Comparison of ENCODE assay signal across 8 cellular contexts in genomic region chr1:27366411-27367159, GRCh38. TPM values are rescaled to one million over a fixed set of nuclear protein-coding genes. Genes with fewer than 3 reads are reported as not detected.
DNase-seq lines count a peak whose midpoint lies in the region; FAIRE-seq and TF ChIP-seq lines count a peak whose summit lies in the region.

MAP3K6 (minus strand) TSS chr1:27366961; CDS start chr1:27366597, 364 bp downstream.

- peak; percentile 81 for DNase-seq in 8988T
- DNase-seq in GM12865 (ENCODE audit: low read depth): peak; percentile 55
- no peak for DNase-seq in OCI-LY7 (ENCODE audit: low spot score)
- peak; percentile 49 for DNase-seq in activated naive CD8-positive, alpha-beta T cell treated with anti-CD3 and anti-CD28 coated beads for 36 hours
- DNase-seq in globus pallidus (ENCODE audit: low spot score): peak; percentile 42
- peak; percentile 48 for DNase-seq in neural crest cell (ENCODE audit: low read depth, low spot score)
- peak; percentile 89 for DNase-seq in urothelium cell line (ENCODE audit: low spot score)

- H3K4me2 ChIP-seq in OCI-LY7 (ENCODE audit: low read length): peak within 1 kb of the TSS; percentile 87

- no peaks in the 10 kb centered on the region for H3K9me3 ChIP-seq in HUES48 (ENCODE audit: control insufficient read depth, insufficient read depth, low read length)
- H3K9me3 ChIP-seq in OCI-LY7 (ENCODE audit: low read length): no peaks in the 10 kb centered on the region

- H3K36me3 ChIP-seq in HUES48 (ENCODE audit: control insufficient read depth, insufficient read depth, low read length): no peaks in the 10 kb centered on the region
- H3K36me3 ChIP-seq in OCI-LY7 (ENCODE audit: insufficient read depth, low read length): no peaks in the 10 kb centered on the region

- intact Hi-C loops in OCI-LY7 (cut with micrococcal nuclease; ENCODE audit: unreplicated experiment): no loop called here

- TF ChIP-seq CTCF in GM12865 (IDR thresholded peaks at IDR 0.05; ENCODE audit: insufficient read depth, low read depth, low read length, missing control alignments) (peak; percentile 44), OCI-LY7 (conservative IDR thresholded peaks at IDR 0.05; ENCODE audit: low read length) (peak; percentile 52; the same call in 1 of the 2 replicates), neural crest cell (conservative IDR thresholded peaks at IDR 0.05) (peak; percentile 59)

- H3K4me3 ChIP-seq in GM12865 (ENCODE audit: low read depth, low read length) (peak within 1 kb of the TSS; percentile 72), HUES48 (ENCODE audit: low read depth, low read length) (peak within 1 kb of the TSS; percentile 69), OCI-LY7 (ENCODE audit: low read depth, low read length, poor library complexity, severe bottlenecking) (peak within 1 kb of the TSS; percentile 62)

- FAIRE-seq in urothelium cell line (lab: Jason Lieb, UNC): no peak

- peaks cover 8% of the 10 kb centered on the region for H3K27me3 ChIP-seq in HUES48 (ENCODE audit: control insufficient read depth, insufficient read depth, low read length)

- no peak within 1 kb of the TSS; the same call in 1 of the 2 replicates for H3K9ac ChIP-seq in HUES48 (ENCODE audit: low read depth, low read length)

- peaks cover 27% of the 10 kb centered on the region for H3K4me1 Mint-ChIP-seq in activated naive CD8-positive, alpha-beta T cell treated with anti-CD3 and anti-CD28 coated beads for 36 hours
- H3K4me1 Mint-ChIP-seq in neural crest cell: peaks cover 44% of the 10 kb centered on the region

- H3K27ac Mint-ChIP-seq in activated naive CD8-positive, alpha-beta T cell treated with anti-CD3 and anti-CD28 coated beads for 36 hours: peak within 1 kb of the TSS; percentile 69
- H3K27ac Mint-ChIP-seq in neural crest cell (ENCODE audit: unreplicated experiment): peak within 1 kb of the TSS; percentile 87

- POLR2A ChIA-PET in OCI-LY7 (lab: Charles Lee): no interaction called here

- peak within 1 kb of the TSS; percentile 84 for H3K4me3 Mint-ChIP-seq in activated naive CD8-positive, alpha-beta T cell treated with anti-CD3 and anti-CD28 coated beads for 36 hours
- peak within 1 kb of the TSS; percentile 94 for H3K4me3 Mint-ChIP-seq in neural crest cell

- H3K27ac ChIP-seq in HUES48 (ENCODE audit: low read depth, low read length): peak within 1 kb of the TSS; percentile 79
- H3K27ac ChIP-seq in OCI-LY7 (ENCODE audit: low read depth, low read length, poor library complexity, severe bottlenecking): no peak within 1 kb of the TSS

- no peaks in the 10 kb centered on the region for H3K9me2 ChIP-seq in OCI-LY7 (ENCODE audit: insufficient read depth, low read length)

- BruUV-seq in OCI-LY7 (replicated peaks; lab: Mats Ljungman, UMichigan): no TSS peak

- H4K20me1 ChIP-seq in OCI-LY7 (ENCODE audit: insufficient read depth, low read length): no peaks in the 10 kb centered on the region

- peaks cover 19% of the 10 kb centered on the region for H3K4me1 ChIP-seq in HUES48 (ENCODE audit: control insufficient read depth, insufficient read depth, low read length)
- H3K4me1 ChIP-seq in OCI-LY7 (ENCODE audit: insufficient read depth, low read length, poor library complexity, severe bottlenecking): peaks cover 22% of the 10 kb centered on the region

- H3K9me3 Mint-ChIP-seq in activated naive CD8-positive, alpha-beta T cell treated with anti-CD3 and anti-CD28 coated beads for 36 hours: no peaks in the 10 kb centered on the region
- H3K9me3 Mint-ChIP-seq in neural crest cell: no peaks in the 10 kb centered on the region

- no peaks in the 10 kb centered on the region for H3K79me2 ChIP-seq in OCI-LY7 (ENCODE audit: insufficient read depth, low read depth, low read length)

- H2AFZ ChIP-seq in OCI-LY7 (ENCODE audit: low read length): peak within 1 kb of the TSS; percentile 89

- no peaks in the 10 kb centered on the region for H3K36me3 Mint-ChIP-seq in activated naive CD8-positive, alpha-beta T cell treated with anti-CD3 and anti-CD28 coated beads for 36 hours
- no peaks in the 10 kb centered on the region for H3K36me3 Mint-ChIP-seq in neural crest cell (ENCODE audit: low read depth)

- no peaks in the 10 kb centered on the region for H3K27me3 Mint-ChIP-seq in activated naive CD8-positive, alpha-beta T cell treated with anti-CD3 and anti-CD28 coated beads for 36 hours
- H3K27me3 Mint-ChIP-seq in neural crest cell (ENCODE audit: low read depth): no peaks in the 10 kb centered on the region

- CTCF ChIA-PET in OCI-LY7 (lab: Charles Lee; ENCODE audit: unreplicated experiment): interaction anchor here (0.7 kb wide), 1 partner anchor 170 kb away, joined by 3 read pairs; no protein-coding TSS in a partner anchor

RNA-seq across cellular contexts. Expression of gene MAP3K6, which starts in this region (rescaled TPM):
- total RNA-seq in OCI-LY7 (2014; rRNA removed; shearing (Covaris generic)): 5.9 and 10.0 TPM in 2 replicates
- total RNA-seq in OCI-LY7 (2022): 8.0 and 11.3 TPM in 2 replicates
- total RNA-seq in activated naive CD8-positive, alpha-beta T cell treated with anti-CD3 and anti-CD28 coated beads for 36 hours: 1 to 10 TPM; 3.0 to 4.5 TPM
- 12.9 and 13.6 TPM in 2 replicates for total RNA-seq in neural crest cell
